ENCODE assay signal across 1 cellular context in the genomic region with DNA sequence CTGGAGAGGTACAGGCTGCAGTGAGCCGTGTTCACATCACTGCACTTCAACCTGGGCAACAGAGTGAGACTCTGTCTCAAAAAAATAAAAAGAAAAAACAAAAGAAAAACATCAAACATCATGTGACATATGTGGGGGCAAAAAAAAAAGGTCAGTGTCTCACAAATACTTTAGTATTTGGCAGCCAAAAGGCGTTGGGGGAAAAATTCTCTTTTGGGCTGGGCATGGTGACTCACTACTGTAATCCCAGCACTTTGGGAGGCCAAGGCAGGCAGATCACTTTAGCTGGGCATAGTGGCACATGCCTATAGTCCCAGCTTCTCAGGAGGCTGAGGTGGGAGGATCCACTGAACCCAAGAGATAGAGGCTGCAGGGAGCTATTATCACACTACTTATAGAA.
TF ChIP-seq lines count a peak whose summit lies in the region.

No MANE protein-coding gene starts in this region.

TF ChIP-seq in GM23338, 12 proteins besides CTCF, POLR2A, EP300 and RAD21 (continued from another document):
- TF ChIP-seq, protein P1, sequence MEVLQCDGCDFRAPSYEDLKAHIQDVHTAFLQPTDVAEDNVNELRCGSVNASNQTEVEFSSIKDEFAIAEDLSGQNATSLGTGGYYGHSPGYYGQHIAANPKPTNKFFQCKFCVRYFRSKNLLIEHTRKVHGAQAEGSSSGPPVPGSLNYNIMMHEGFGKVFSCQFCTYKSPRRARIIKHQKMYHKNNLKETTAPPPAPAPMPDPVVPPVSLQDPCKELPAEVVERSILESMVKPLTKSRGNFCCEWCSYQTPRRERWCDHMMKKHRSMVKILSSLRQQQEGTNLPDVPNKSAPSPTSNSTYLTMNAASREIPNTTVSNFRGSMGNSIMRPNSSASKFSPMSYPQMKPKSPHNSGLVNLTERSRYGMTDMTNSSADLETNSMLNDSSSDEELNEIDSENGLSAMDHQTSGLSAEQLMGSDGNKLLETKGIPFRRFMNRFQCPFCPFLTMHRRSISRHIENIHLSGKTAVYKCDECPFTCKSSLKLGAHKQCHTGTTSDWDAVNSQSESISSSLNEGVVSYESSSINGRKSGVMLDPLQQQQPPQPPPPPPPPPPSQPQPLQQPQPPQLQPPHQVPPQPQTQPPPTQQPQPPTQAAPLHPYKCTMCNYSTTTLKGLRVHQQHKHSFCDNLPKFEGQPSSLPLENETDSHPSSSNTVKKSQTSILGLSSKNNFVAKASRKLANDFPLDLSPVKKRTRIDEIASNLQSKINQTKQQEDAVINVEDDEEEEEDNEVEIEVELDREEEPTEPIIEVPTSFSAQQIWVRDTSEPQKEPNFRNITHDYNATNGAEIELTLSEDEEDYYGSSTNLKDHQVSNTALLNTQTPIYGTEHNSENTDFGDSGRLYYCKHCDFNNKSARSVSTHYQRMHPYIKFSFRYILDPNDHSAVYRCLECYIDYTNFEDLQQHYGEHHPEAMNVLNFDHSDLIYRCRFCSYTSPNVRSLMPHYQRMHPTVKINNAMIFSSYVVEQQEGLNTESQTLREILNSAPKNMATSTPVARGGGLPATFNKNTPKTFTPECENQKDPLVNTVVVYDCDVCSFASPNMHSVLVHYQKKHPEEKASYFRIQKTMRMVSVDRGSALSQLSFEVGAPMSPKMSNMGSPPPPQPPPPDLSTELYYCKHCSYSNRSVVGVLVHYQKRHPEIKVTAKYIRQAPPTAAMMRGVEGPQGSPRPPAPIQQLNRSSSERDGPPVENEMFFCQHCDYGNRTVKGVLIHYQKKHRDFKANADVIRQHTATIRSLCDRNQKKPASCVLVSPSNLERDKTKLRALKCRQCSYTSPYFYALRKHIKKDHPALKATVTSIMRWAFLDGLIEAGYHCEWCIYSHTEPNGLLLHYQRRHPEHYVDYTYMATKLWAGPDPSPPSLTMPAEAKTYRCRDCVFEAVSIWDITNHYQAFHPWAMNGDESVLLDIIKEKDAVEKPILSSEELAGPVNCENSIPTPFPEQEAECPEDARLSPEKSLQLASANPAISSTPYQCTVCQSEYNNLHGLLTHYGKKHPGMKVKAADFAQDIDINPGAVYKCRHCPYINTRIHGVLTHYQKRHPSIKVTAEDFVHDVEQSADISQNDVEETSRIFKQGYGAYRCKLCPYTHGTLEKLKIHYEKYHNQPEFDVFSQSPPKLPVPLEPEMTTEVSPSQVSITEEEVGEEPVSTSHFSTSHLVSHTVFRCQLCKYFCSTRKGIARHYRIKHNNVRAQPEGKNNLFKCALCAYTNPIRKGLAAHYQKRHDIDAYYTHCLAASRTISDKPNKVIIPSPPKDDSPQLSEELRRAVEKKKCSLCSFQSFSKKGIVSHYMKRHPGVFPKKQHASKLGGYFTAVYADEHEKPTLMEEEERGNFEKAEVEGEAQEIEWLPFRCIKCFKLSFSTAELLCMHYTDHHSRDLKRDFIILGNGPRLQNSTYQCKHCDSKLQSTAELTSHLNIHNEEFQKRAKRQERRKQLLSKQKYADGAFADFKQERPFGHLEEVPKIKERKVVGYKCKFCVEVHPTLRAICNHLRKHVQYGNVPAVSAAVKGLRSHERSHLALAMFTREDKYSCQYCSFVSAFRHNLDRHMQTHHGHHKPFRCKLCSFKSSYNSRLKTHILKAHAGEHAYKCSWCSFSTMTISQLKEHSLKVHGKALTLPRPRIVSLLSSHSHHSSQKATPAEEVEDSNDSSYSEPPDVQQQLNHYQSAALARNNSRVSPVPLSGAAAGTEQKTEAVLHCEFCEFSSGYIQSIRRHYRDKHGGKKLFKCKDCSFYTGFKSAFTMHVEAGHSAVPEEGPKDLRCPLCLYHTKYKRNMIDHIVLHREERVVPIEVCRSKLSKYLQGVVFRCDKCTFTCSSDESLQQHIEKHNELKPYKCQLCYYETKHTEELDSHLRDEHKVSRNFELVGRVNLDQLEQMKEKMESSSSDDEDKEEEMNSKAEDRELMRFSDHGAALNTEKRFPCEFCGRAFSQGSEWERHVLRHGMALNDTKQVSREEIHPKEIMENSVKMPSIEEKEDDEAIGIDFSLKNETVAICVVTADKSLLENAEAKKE (CRISPR knock-in tag; IDR thresholded peaks at IDR 0.05), result no peak
- no peak for TF ChIP-seq ZNF331 (CRISPR knock-in tag; IDR thresholded peaks at IDR 0.05; ENCODE audit: low read depth)
- TF ChIP-seq, protein P2, sequence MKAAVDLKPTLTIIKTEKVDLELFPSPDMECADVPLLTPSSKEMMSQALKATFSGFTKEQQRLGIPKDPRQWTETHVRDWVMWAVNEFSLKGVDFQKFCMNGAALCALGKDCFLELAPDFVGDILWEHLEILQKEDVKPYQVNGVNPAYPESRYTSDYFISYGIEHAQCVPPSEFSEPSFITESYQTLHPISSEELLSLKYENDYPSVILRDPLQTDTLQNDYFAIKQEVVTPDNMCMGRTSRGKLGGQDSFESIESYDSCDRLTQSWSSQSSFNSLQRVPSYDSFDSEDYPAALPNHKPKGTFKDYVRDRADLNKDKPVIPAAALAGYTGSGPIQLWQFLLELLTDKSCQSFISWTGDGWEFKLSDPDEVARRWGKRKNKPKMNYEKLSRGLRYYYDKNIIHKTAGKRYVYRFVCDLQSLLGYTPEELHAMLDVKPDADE (IDR thresholded peaks at IDR 0.05), result no peak
